Comparison of ENCODE assay signal across 8 cellular contexts in genomic region chr19:33683881-33684549, GRCh38.
DNase-seq lines count a peak whose midpoint lies in the region; ATAC-seq and TF ChIP-seq lines count a peak whose summit lies in the region.

No MANE protein-coding gene starts in this region.

- H3K9me3 ChIP-seq in body of pancreas = no peaks in the 10 kb centered on the region

- peaks cover 0 to 8% of the 10 kb centered on the region in 2 donors for H3K27me3 ChIP-seq in body of pancreas

- TF ChIP-seq CTCF in HFF-Myc (IDR thresholded peaks at IDR 0.05; ENCODE audit: low read depth, low read length, missing control alignments) (no peak), body of pancreas (IDR thresholded peaks at IDR 0.05) (no peak)

- 15 to 42% methylated on average over 3 to 24 of the region's 24 CpGs for WGBS in body of pancreas, 2 donors

- no peak overlapping the region for H3K4me3 ChIP-seq in HFF-Myc (replicated peaks; ENCODE audit: low read depth, low read length)
- no peak overlapping the region for H3K4me3 ChIP-seq in body of pancreas

- peak; percentile 38 for ATAC-seq in body of pancreas
- peak; percentile 29 for ATAC-seq in left colon
- no peak for ATAC-seq in GM19023 (IDR thresholded peaks at IDR 0.05; ENCODE audit: unreplicated experiment)
- no peak for ATAC-seq in HG03108 (IDR thresholded peaks at IDR 0.05; ENCODE audit: unreplicated experiment)
- ATAC-seq in HG03354 (IDR thresholded peaks at IDR 0.05; ENCODE audit: poor library complexity, severe bottlenecking, unreplicated experiment) = no peak

- H3K4me1 ChIP-seq in body of pancreas = peaks cover 10% of the 10 kb centered on the region

- H3K27ac ChIP-seq in body of pancreas = no peak overlapping the region

- TF ChIP-seq POLR2A in body of pancreas (IDR thresholded peaks at IDR 0.05) = no peak

- no peaks in the 10 kb centered on the region for H3K36me3 ChIP-seq in body of pancreas (replicated peaks in 1 of 2; ENCODE audit: insufficient read depth in 1 of 2, low read depth in 2 of 2)

- DNase-seq in AG08396 (ENCODE audit: low spot score) (peak; percentile 62), HFF-Myc (ENCODE audit: extremely low read depth, low read depth) (peak; percentile 3), body of pancreas (peak; percentile 38 to 61 (median 43)), left colon (peak in 1 of 2 donors; percentile 15), NCI-H345 treated with DMSO at 0.1 percent for 48 hours (lab: John Stamatoyannopoulos, UW; ENCODE audit: unreplicated experiment) (no peak)

- intact Hi-C loops in body of pancreas (cut with DNase I) (no loop called here), left colon (cut with DNase I, micrococcal nuclease) (no loop called here)

Comparison
In these comparisons a context has a peak if more than half of its experiments do, and no peak if none do; other contexts are left out.
1. ATAC-seq: peak in body of pancreas (single experiment) and left colon (single experiment); none in GM19023 (single experiment), HG03108 (single experiment) and HG03354 (single experiment).